8 cellular contexts compared by ENCODE assay signal in genomic region chr22:19854778-19855503, GRCh38. TPM values are rescaled to one million over a fixed set of nuclear protein-coding genes. Genes with fewer than 3 reads are reported as not detected.
DNase-seq lines count a peak whose midpoint lies in the region; ATAC-seq, FAIRE-seq and TF ChIP-seq lines count a peak whose summit lies in the region.

Gene GNB1L, minus strand, starts transcription at chr22:19854874. Its CDS starts 33,519 bp downstream, at chr22:19821355.
Gene RTL10, minus strand, starts transcription at chr22:19854874. Its CDS starts 2,613 bp downstream, at chr22:19852261.

- H3K4me3 Mint-ChIP-seq in T-helper 1 cell treated with Interleukin-12 subunit alpha and Interleukin-12 subunit beta and Interleukin-4 antibody, amounts not matched to agents 30 μg/mL and 1 μg/mL, for 36 hours = peak within 1 kb of the TSS; percentile 95

- ATAC-seq in GM18499 (IDR thresholded peaks at IDR 0.05; ENCODE audit: insufficient read depth, unreplicated experiment) = peak; percentile 52
- ATAC-seq in HG02938 (IDR thresholded peaks at IDR 0.05; ENCODE audit: unreplicated experiment) = peak; percentile 70
- ATAC-seq in psoas muscle = peak; percentile 97 to 98 (median 97)

- WGBS in psoas muscle, 3 donors = 0 to 1% (median 0%) methylated on average over 72 to 81 of the region's 81 CpGs

- intact Hi-C loops in psoas muscle (cut with DNase I) = loop anchor here in 1 of 2 donors (2.0 to 5.0 kb wide), 2 partner anchors 56 to 123 kb away; no protein-coding TSS in a partner anchor

- no peaks in the 10 kb centered on the region for H3K27me3 Mint-ChIP-seq in T-helper 1 cell treated with Interleukin-12 subunit alpha and Interleukin-12 subunit beta and Interleukin-4 antibody, amounts not matched to agents 30 μg/mL and 1 μg/mL, for 36 hours (ENCODE audit: low read depth)

- H3K9me3 ChIP-seq in right atrium auricular region (no peaks in the 10 kb centered on the region), psoas muscle (no peaks in the 10 kb centered on the region)

- H3K27me3 ChIP-seq in right atrium auricular region = no peaks in the 10 kb centered on the region
- H3K27me3 ChIP-seq in psoas muscle (ENCODE audit: insufficient read depth in 3 of 3, low read length in 2 of 3) = no peaks in the 10 kb centered on the region

- H3K36me3 ChIP-seq in right atrium auricular region (peaks cover 17% of the 10 kb centered on the region), psoas muscle (ENCODE audit: insufficient read depth in 1 of 2, low read depth in 1 of 2) (peaks cover 3 to 25% of the 10 kb centered on the region in 2 donors)

- H3K27ac ChIP-seq in angular gyrus (ENCODE audit: low read depth, low read length) = peak within 1 kb of the TSS; percentile 93
- H3K27ac ChIP-seq in right atrium auricular region = peak within 1 kb of the TSS; percentile 91 to 98
- peak within 1 kb of the TSS; percentile 89 for H3K27ac ChIP-seq in psoas muscle

- FAIRE-seq in urothelium cell line (lab: Jason Lieb, UNC) = peak; percentile 99

- H3K4me1 ChIP-seq in right atrium auricular region (peaks cover 0 to 34% of the 10 kb centered on the region in 2 donors), psoas muscle (peaks cover 15% of the 10 kb centered on the region)

- no peaks in the 10 kb centered on the region for H3K9me3 Mint-ChIP-seq in T-helper 1 cell treated with Interleukin-12 subunit alpha and Interleukin-12 subunit beta and Interleukin-4 antibody, amounts not matched to agents 30 μg/mL and 1 μg/mL, for 36 hours

- peaks cover 25% of the 10 kb centered on the region for H3K4me1 Mint-ChIP-seq in T-helper 1 cell treated with Interleukin-12 subunit alpha and Interleukin-12 subunit beta and Interleukin-4 antibody, amounts not matched to agents 30 μg/mL and 1 μg/mL, for 36 hours (ENCODE audit: low read depth)

- TF ChIP-seq CTCF in right atrium auricular region (IDR thresholded peaks at IDR 0.05) = peak in 1 of 2 donors; percentile 31
- TF ChIP-seq CTCF in psoas muscle (IDR thresholded peaks at IDR 0.05) = no peak

- DNase-seq in NCI-H1694 treated with DMSO at 0.1 percent for 48 hours (lab: John Stamatoyannopoulos, UW) (peak; percentile 89), right atrium auricular region (ENCODE audit: low spot score) (peak; percentile 95), psoas muscle (peak; percentile 98 to 99), urothelium cell line (ENCODE audit: low spot score) (peak; percentile 100)

- peak within 1 kb of the TSS; percentile 90 for H3K27ac Mint-ChIP-seq in T-helper 1 cell treated with Interleukin-12 subunit alpha and Interleukin-12 subunit beta and Interleukin-4 antibody, amounts not matched to agents 30 μg/mL and 1 μg/mL, for 36 hours

- peaks cover 12% of the 10 kb centered on the region for H3K36me3 Mint-ChIP-seq in T-helper 1 cell treated with Interleukin-12 subunit alpha and Interleukin-12 subunit beta and Interleukin-4 antibody, amounts not matched to agents 30 μg/mL and 1 μg/mL, for 36 hours (ENCODE audit: low read depth)

- peak within 1 kb of the TSS; percentile 69 to 86 for H3K4me3 ChIP-seq in right atrium auricular region
- peak within 1 kb of the TSS; percentile 75 for H3K4me3 ChIP-seq in psoas muscle

RNA-seq across cellular contexts. Expression of gene GNB1L, which starts in this region (rescaled TPM):
- total RNA-seq in right atrium auricular region (1 to 10 TPM; 2.6 to 4.7 TPM), psoas muscle (1 to 10 TPM; 1.5 to 3.4 (median 3.0) TPM)
- polyA plus RNA-seq in psoas muscle = 1 to 10 TPM; 3.3 to 7.6 (median 3.6) TPM

RNA-seq across cellular contexts. Expression of gene RTL10, which starts in this region (rescaled TPM):
- total RNA-seq in right atrium auricular region (1 to 10 TPM; 7.9 to 8.1 TPM), psoas muscle (1 to 10 TPM; 5.3 to 9.7 (median 8.1) TPM)
- 1 to 10 TPM; 5.9 to 7.9 (median 6.3) TPM for polyA plus RNA-seq in psoas muscle

Comparison
In these comparisons a context has a peak if more than half of its experiments do, and no peak if none do; other contexts are left out.
1. Peak in every context shown above with its lines: DNase-seq, ATAC-seq, H3K4me3 ChIP-seq and H3K27ac ChIP-seq.